1 cellular context compared by ENCODE assay signal in the genomic region with DNA sequence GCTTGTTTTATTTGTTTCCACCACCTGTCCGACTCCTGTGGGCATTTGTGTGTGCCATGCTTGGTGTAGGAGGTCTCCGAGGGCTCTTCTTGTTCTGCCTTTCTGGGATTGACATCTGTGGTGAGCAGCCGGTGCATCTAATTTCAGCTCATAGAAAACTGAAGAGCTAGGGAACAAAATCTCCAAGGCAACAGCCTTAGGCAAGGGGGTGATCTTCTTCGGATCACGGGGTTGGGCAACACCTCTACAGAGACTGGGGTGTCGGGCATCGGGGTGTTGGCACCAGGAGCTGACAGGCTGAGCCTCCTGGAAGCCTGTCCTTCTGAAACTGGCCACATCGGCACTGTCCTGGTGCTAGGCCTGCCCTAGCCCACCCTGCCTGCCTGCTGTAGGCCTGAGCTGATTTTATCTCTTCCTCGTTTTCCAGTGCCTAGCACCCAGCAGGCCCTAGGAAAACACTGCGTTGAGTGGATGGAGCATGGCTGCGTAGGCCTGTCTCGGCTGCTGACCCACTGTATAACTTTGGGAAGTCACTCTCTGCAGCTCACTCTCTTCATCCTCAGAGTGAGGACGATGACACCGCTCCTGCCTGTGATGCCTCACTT.
TF ChIP-seq lines count a peak whose summit lies in the region.

No MANE protein-coding gene starts in this region.

TF ChIP-seq in SK-N-SH treated with all-trans-retinoic acid at 6 μM for 48 hours, 23 proteins besides CTCF, POLR2A, EP300 and RAD21 (continued from another document):
- TF ChIP-seq, protein P1, sequence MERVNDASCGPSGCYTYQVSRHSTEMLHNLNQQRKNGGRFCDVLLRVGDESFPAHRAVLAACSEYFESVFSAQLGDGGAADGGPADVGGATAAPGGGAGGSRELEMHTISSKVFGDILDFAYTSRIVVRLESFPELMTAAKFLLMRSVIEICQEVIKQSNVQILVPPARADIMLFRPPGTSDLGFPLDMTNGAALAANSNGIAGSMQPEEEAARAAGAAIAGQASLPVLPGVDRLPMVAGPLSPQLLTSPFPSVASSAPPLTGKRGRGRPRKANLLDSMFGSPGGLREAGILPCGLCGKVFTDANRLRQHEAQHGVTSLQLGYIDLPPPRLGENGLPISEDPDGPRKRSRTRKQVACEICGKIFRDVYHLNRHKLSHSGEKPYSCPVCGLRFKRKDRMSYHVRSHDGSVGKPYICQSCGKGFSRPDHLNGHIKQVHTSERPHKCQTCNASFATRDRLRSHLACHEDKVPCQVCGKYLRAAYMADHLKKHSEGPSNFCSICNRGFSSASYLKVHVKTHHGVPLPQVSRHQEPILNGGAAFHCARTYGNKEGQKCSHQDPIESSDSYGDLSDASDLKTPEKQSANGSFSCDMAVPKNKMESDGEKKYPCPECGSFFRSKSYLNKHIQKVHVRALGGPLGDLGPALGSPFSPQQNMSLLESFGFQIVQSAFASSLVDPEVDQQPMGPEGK (CRISPR knock-in tag; IDR thresholded peaks at IDR 0.05; ENCODE audit: borderline replicate concordance): no peak
- no peak for TF ChIP-seq ARNTL (CRISPR knock-in tag; IDR thresholded peaks at IDR 0.05; ENCODE audit: borderline replicate concordance, low read depth)
- no peak for TF ChIP-seq PPARA (CRISPR knock-in tag; IDR thresholded peaks at IDR 0.05; ENCODE audit: borderline replicate concordance)
- TF ChIP-seq OSR1 (CRISPR knock-in tag; IDR thresholded peaks at IDR 0.05): no peak
- TF ChIP-seq ZFP3 (CRISPR knock-in tag; IDR thresholded peaks at IDR 0.05): no peak
